Comparison of ENCODE assay signal across 8 cellular contexts in genomic region chr14:104752735-104753527, GRCh38. TPM values are rescaled to one million over a fixed set of nuclear protein-coding genes. Genes with fewer than 3 reads are reported as not detected.
DNase-seq lines count a peak whose midpoint lies in the region; ATAC-seq, FAIRE-seq and TF ChIP-seq lines count a peak whose summit lies in the region.

Gene SIVA1, plus strand, starts transcription at chr14:104753147. Its CDS starts 55 bp downstream, at chr14:104753202.

- peaks cover 69% of the 10 kb centered on the region for H3K4me1 ChIP-seq in HepG2 (ENCODE audit: insufficient read depth, low read length)

- H3K4me1 Mint-ChIP-seq in activated CD4-positive, alpha-beta memory T cell treated with anti-CD3 and anti-CD28 coated beads for 36 hours (ENCODE audit: low read depth): peaks cover 24% of the 10 kb centered on the region

- peak within 1 kb of the TSS; percentile 88 for H3K27ac ChIP-seq in HepG2 (ENCODE audit: extremely low read length, insufficient read depth, low read length)

- TF ChIP-seq CTCF in HepG2 (CRISPR knock-in tag; IDR thresholded peaks at IDR 0.05): no peak; the same call in 1 of the 2 replicates

- H3K4me3 ChIP-seq in HepG2 (replicated peaks in 1 of 3; ENCODE audit: insufficient read depth in 1 of 3, low read depth in 2 of 3, low read length in 3 of 3): peak within 1 kb of the TSS; percentile 78 to 94 (median 80)

- no peak; a peak in 1 of 4 replicates for TF ChIP-seq EP300 in HepG2 (IDR thresholded peaks at IDR 0.05; ENCODE audit: low read depth in 2 of 2, low read length in 2 of 2)
- TF ChIP-seq EP300 in HepG2 (CRISPR knock-in tag; IDR thresholded peaks at IDR 0.05; ENCODE audit: borderline replicate concordance): no peak

- intact Hi-C loops in activated CD4-positive, alpha-beta memory T cell treated with anti-CD3 and anti-CD28 coated beads for 36 hours (cut with micrococcal nuclease): loop anchor here (1.0 to 5.0 kb wide), 6 partner anchors 29 to 738 kb away; partner anchors contain the start of genes ADSS1, BRF1, GPR132 and TEDC1
- intact Hi-C loops in HepG2 (cut with micrococcal nuclease; ENCODE audit: unreplicated experiment): loop anchor here (2.0 kb wide), 1 partner anchor 14 kb away; no protein-coding TSS in a partner anchor

- BruUV-seq in HepG2 (replicated peaks; lab: Mats Ljungman, UMichigan): no TSS peak

- peaks cover 21% of the 10 kb centered on the region for H3K36me3 Mint-ChIP-seq in activated CD4-positive, alpha-beta memory T cell treated with anti-CD3 and anti-CD28 coated beads for 36 hours

- in situ Hi-C loops in HepG2 (cut with HindIII; ENCODE audit: extremely low pct_ligation_motif_present, low pct_unique_long_range_greater_than_20kb): no loop called here

- ATAC-seq in GM19438 (IDR thresholded peaks at IDR 0.05; ENCODE audit: low read depth, unreplicated experiment) (peak; percentile 91), HG03575 (IDR thresholded peaks at IDR 0.05; ENCODE audit: extremely low read depth, insufficient number of reproducible peaks, low FRiP score, unreplicated experiment) (peak; percentile 56), HepG2 (peak; percentile 81)

- H3K4me2 ChIP-seq in HepG2 (ENCODE audit: low read depth, low read length): peak within 1 kb of the TSS; percentile 94

- peaks cover 2% of the 10 kb centered on the region for H3K9me3 Mint-ChIP-seq in activated CD4-positive, alpha-beta memory T cell treated with anti-CD3 and anti-CD28 coated beads for 36 hours

- no peaks in the 10 kb centered on the region for H3K27me3 Mint-ChIP-seq in activated CD4-positive, alpha-beta memory T cell treated with anti-CD3 and anti-CD28 coated beads for 36 hours

- peaks cover 17% of the 10 kb centered on the region for H4K20me1 ChIP-seq in HepG2 (ENCODE audit: insufficient read depth, low read length)

- H3K4me3 Mint-ChIP-seq in activated CD4-positive, alpha-beta memory T cell treated with anti-CD3 and anti-CD28 coated beads for 36 hours: peak within 1 kb of the TSS; percentile 87

- peak within 1 kb of the TSS; percentile 80 for H3K27ac Mint-ChIP-seq in activated CD4-positive, alpha-beta memory T cell treated with anti-CD3 and anti-CD28 coated beads for 36 hours

- peak within 1 kb of the TSS; percentile 91 for H3K9ac ChIP-seq in HepG2 (ENCODE audit: insufficient read depth, low read depth, low read length)

- peaks cover 38% of the 10 kb centered on the region for H3K79me2 ChIP-seq in HepG2 (ENCODE audit: insufficient read depth, low read length)

- H3K27me3 ChIP-seq in HepG2 (ENCODE audit: control insufficient read depth in 1 of 2, insufficient read depth in 2 of 2, low read length in 2 of 2): no peaks in the 10 kb centered on the region

- CTCF ChIA-PET in activated CD4-positive, alpha-beta memory T cell treated with anti-CD3 and anti-CD28 coated beads for 36 hours (lab: Charles Lee): interaction anchor here (0.6 to 5.0 kb wide), 10 partner anchors 12 to 844 kb away, joined by 3 to 47 read pairs (median 3); no protein-coding TSS in a partner anchor
- CTCF ChIA-PET in HepG2 (lab: Yijun Ruan, JAX; ENCODE audit: low intra/inter-chr PET ratio, low total read pairs): no interaction called here

- no peaks in the 10 kb centered on the region for H3K9me3 ChIP-seq in HepG2 (ENCODE audit: low read length)

- peak; percentile 83 to 86 for TF ChIP-seq POLR2A in HepG2 (IDR thresholded peaks at IDR 0.05; ENCODE audit: insufficient read depth in 1 of 2, low read depth in 2 of 2, low read length in 2 of 2)

- POLR2A ChIA-PET in activated CD4-positive, alpha-beta memory T cell treated with anti-CD3 and anti-CD28 coated beads for 36 hours (lab: Charles Lee): interaction anchor here (1.0 to 2.2 kb wide), 7 partner anchors 10 to 232 kb away, joined by 3 to 9 read pairs (median 5); no protein-coding TSS in a partner anchor
- POLR2A ChIA-PET in HepG2 (lab: Yijun Ruan, JAX): interaction anchor here (0.5 to 4.8 kb wide), 19 partner anchors 8 to 536 kb away, joined by 3 to 72 read pairs (median 6); partner anchors contain the start of genes ADSS1, CDCA4, CEP170B and ZBTB42

- H2AFZ ChIP-seq in HepG2 (ENCODE audit: low read length): no peak within 1 kb of the TSS

- 2% methylated on average over 48 of the region's 95 CpGs for WGBS in HepG2 (ENCODE audit: low lambda C conversion rate)

- H3K36me3 ChIP-seq in HepG2 (replicated peaks in 1 of 2; ENCODE audit: control insufficient read depth in 1 of 2, insufficient read depth in 2 of 2, low read length in 2 of 2): peaks cover 8 to 23% of the 10 kb centered on the region in 2 experiments

- DNase-seq in CD1c-positive myeloid dendritic cell (ENCODE audit: extremely low spot score) (peak; percentile 100), NCI-H82 treated with DMSO at 0.1 percent for 48 hours (lab: John Stamatoyannopoulos, UW; ENCODE audit: unreplicated experiment) (peak; percentile 100), dermis microvascular lymphatic vessel endothelial cell (ENCODE audit: low read depth in 2 of 2) (peak; percentile 99 to 100), HepG2 (ENCODE audit: low spot score) (peak; percentile 97)
- peak; percentile 100 for DNase-seq in activated CD4-positive, alpha-beta memory T cell treated with anti-CD3 and anti-CD28 coated beads for 36 hours
- DNase-seq in stimulated activated CD4-positive, alpha-beta T cell treated with anti-CD3 and anti-CD28 coated beads, Interleukin-4, amount 100 ng/mL, for 1 hour: peak; percentile 100

- peak; percentile 58 for TF ChIP-seq RAD21 in HepG2 (CRISPR knock-in tag; IDR thresholded peaks at IDR 0.05)

- FAIRE-seq in HepG2 (lab: Jason Lieb, UNC): peak; percentile 76

TF ChIP-seq in HepG2, 621 proteins besides CTCF, POLR2A, EP300 and RAD21 (continues in another document):
- TF ChIP-seq ZFYVE20 (CRISPR knock-in tag; IDR thresholded peaks at IDR 0.05; ENCODE audit: borderline replicate concordance, low read depth) (peak; percentile 92; the same call in 1 of the 2 replicates), CENPBD1 (CRISPR knock-in tag; IDR thresholded peaks at IDR 0.05; ENCODE audit: borderline replicate concordance, low read depth) (no peak), SALL2 (CRISPR knock-in tag; IDR thresholded peaks at IDR 0.05) (peak; percentile 55), ZNF841 (CRISPR knock-in tag; IDR thresholded peaks at IDR 0.05; ENCODE audit: borderline replicate concordance) (0 out of 2 replicates have a peak, but pooled peaks have one; percentile 75), ZNF781 (CRISPR knock-in tag; IDR thresholded peaks at IDR 0.05; ENCODE audit: borderline replicate concordance, not compliant biosample characterization) (peak; percentile 18), ZNF678 (CRISPR knock-in tag; IDR thresholded peaks at IDR 0.05) (0 out of 2 replicates have a peak, but pooled peaks have one; percentile 86), ZNF737 (CRISPR knock-in tag; IDR thresholded peaks at IDR 0.05; ENCODE audit: borderline replicate concordance) (peak; percentile 89), ZNF263 (CRISPR knock-in tag; IDR thresholded peaks at IDR 0.05) (0 out of 2 replicates have a peak, but pooled peaks have one; percentile 35), NFE2L1 (CRISPR knock-in tag; IDR thresholded peaks at IDR 0.05; ENCODE audit: borderline replicate concordance) (peak; percentile 75; the same call in 1 of the 2 replicates), PPARG (CRISPR knock-in tag; conservative IDR thresholded peaks at IDR 0.05) (no peak), MATR3 (CRISPR knock-in tag; IDR thresholded peaks at IDR 0.05) (no peak), ZNF652 (CRISPR knock-in tag; IDR thresholded peaks at IDR 0.05; ENCODE audit: borderline replicate concordance, low read depth) (no peak), CENPT (CRISPR knock-in tag; IDR thresholded peaks at IDR 0.05; ENCODE audit: low read depth) (no peak), RARA (CRISPR knock-in tag; IDR thresholded peaks at IDR 0.05) (peak; percentile 62), CREB3 (CRISPR knock-in tag; IDR thresholded peaks at IDR 0.05) (no peak)

RNA-seq across cellular contexts. Expression of gene SIVA1, which starts in this region (rescaled TPM):
- total RNA-seq in activated CD4-positive, alpha-beta memory T cell treated with anti-CD3 and anti-CD28 coated beads for 36 hours: 100 to 1,000 TPM in 1 of 2 experiments, 10 to 100 TPM in 1; 97.6 to 109 TPM
- 79.8 and 97.4 TPM in 2 replicates for total RNA-seq in dermis microvascular lymphatic vessel endothelial cell
- total RNA-seq in HepG2 (2016; rRNA removed; fragmentation: Illumina TruSeq; extraction: Trizol): 153 and 186 TPM in 2 replicates
- 171 and 229 TPM in 2 replicates for total RNA-seq in HepG2 (2016; cell fraction: cytosol; rRNA removed; fragmentation: Illumina TruSeq; extraction: Trizol; ENCODE audit: low read depth)
- total RNA-seq in HepG2 (2016; cell fraction: insoluble cytoplasmic fraction; rRNA removed; fragmentation: Illumina TruSeq; extraction: Trizol): 166 and 191 TPM in 2 replicates
- 186 and 219 TPM in 2 replicates for total RNA-seq in HepG2 (2016; cell fraction: membrane; rRNA removed; fragmentation: Illumina TruSeq; extraction: Trizol)
- 86.2 and 101 TPM in 2 replicates for total RNA-seq in HepG2 (2016; cell fraction: nucleus; rRNA removed; fragmentation: Illumina TruSeq; extraction: Trizol)
- polyA plus RNA-seq in HepG2 (2011; rRNA removed): 123 and 142 TPM in 2 replicates
- 108 and 239 TPM in 2 replicates for polyA plus RNA-seq in HepG2 (2011; cell fraction: cytosol; rRNA removed)
- polyA plus RNA-seq in HepG2 (2011; cell fraction: nucleus; rRNA removed): 125 and 162 TPM in 2 replicates
- 61.3 and 68.1 TPM in 2 replicates for polyA plus RNA-seq in HepG2 (2012)
- 162 and 202 TPM in 2 replicates for polyA plus RNA-seq in HepG2 (2016; cell fraction: cytosol; fragmentation: Illumina TruSeq; extraction: Trizol; ENCODE audit: low read depth)
- 128 and 130 TPM in 2 replicates for polyA plus RNA-seq in HepG2 (2016; cell fraction: insoluble cytoplasmic fraction; fragmentation: Illumina TruSeq; extraction: Trizol; ENCODE audit: low read depth)
- 134 and 168 TPM in 2 replicates for polyA plus RNA-seq in HepG2 (2016; cell fraction: membrane; fragmentation: Illumina TruSeq; extraction: Trizol; ENCODE audit: low read depth)
- 129 and 133 TPM in 2 replicates for polyA plus RNA-seq in HepG2 (2016; cell fraction: nucleus; fragmentation: Illumina TruSeq; extraction: Trizol; ENCODE audit: insufficient read depth, low read depth)
- 49.5 and 64.5 TPM in 2 replicates for polyA minus RNA-seq in HepG2 (2011; rRNA and poly(A)+ RNA removed; ENCODE audit: low replicate concordance)
- polyA minus RNA-seq in HepG2 (2011; cell fraction: cytosol; rRNA and poly(A)+ RNA removed): 22.7 and 31.5 TPM in 2 replicates
- 17.3 and 18.4 TPM in 2 replicates for polyA minus RNA-seq in HepG2 (2011; cell fraction: nucleus; rRNA and poly(A)+ RNA removed)

Comparison
In these comparisons a context has a peak if more than half of its experiments do, and no peak if none do; other contexts are left out.
1. Peak in every context shown above with its lines: DNase-seq, ATAC-seq, H3K4me3 ChIP-seq and H3K27ac ChIP-seq.